ENCODE assay signal across 1 cellular context in the genomic region with DNA sequence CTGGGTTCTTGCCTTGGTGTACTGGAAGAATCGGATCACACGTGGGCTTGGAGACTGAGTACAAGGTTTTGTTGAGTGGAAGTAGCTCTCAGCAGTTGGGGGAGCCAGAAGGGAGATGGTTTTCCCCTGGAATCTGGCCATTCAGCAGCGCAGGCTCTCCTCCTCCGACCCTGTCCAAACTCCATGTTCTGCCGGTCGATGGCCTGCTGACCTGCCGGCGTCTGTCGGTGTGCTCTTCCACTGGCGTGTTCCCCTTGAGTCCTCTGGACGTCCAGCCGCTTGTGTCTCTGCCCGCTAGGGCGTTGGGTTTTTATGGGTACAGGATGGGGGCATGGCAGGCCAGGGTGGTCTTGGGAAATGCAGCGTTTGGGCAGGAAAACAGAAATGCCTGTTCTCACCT.
TF ChIP-seq lines count a peak whose summit lies in the region.

No MANE protein-coding gene starts in this region.

TF ChIP-seq in H1, 55 proteins besides CTCF, POLR2A, EP300 and RAD21:
- TF ChIP-seq JUND (IDR thresholded peaks at IDR 0.05; ENCODE audit: low read length) = no peak
- no peak for TF ChIP-seq KDM5A (IDR thresholded peaks at IDR 0.05; ENCODE audit: low read length)
- no peak for TF ChIP-seq SIN3A (conservative IDR thresholded peaks at IDR 0.05 in 1 of 2, IDR thresholded peaks at IDR 0.05 in 1 of 2; ENCODE audit: low read depth in 1 of 2, low read length in 2 of 2)
- TF ChIP-seq HDAC2 (IDR thresholded peaks at IDR 0.05; ENCODE audit: borderline replicate concordance in 1 of 2, low read depth in 2 of 2, low read length in 2 of 2) = no peak
- TF ChIP-seq FOSL1 (IDR thresholded peaks at IDR 0.05; ENCODE audit: insufficient read depth, low read depth, low read length) = no peak
- no peak for TF ChIP-seq CEBPB (IDR thresholded peaks at IDR 0.05; ENCODE audit: low read depth, low read length)
